Comparison of ENCODE assay signal across 11 cellular contexts in the genomic region with DNA sequence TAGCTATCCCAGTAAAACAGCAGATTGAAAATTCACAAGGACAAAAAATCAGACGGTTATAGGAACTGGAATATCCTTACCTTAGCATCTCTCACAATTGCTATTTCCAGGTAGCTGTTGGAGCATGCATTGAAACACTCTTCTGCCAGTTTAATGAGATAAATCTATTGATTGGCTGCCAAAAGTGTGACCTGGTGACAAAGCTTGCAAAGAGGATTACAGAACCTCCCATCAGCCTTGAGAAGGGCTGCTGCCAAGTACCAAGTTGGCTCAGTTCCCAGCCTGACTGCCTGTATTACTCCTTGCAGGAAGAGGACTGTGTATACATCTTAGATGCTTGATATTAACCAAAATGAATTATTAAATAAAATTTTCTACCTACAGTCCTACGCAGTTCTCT. TPM values are rescaled to one million over a fixed set of nuclear protein-coding genes. Genes with fewer than 3 reads are reported as not detected.
DNase-seq lines count a peak whose midpoint lies in the region; ATAC-seq and TF ChIP-seq lines count a peak whose summit lies in the region.
"Had no signal": no experiment of that assay in that cellular context is flagged by ENCODE, and none has a peak within 500 bp of the region (broad histone marks: within the 10 kb centered on the region; RNA-seq: fewer than 3 reads in every experiment).

No MANE protein-coding gene starts in this region.

- CTCF ChIA-PET in HEK293T (lab: Yijun Ruan, JAX): interaction anchor here (0.6 to 0.7 kb wide), 2 partner anchors 83 to 661 kb away, joined by 6 to 8 read pairs; no protein-coding TSS in a partner anchor

- peaks cover 0 to 3% of the 10 kb centered on the region in 2 donors for H3K4me1 ChIP-seq in thyroid gland

- peaks cover 10% of the 10 kb centered on the region for H3K27me3 ChIP-seq in thyroid gland

- peak; percentile 43 for DNase-seq in left cardiac atrium
- no peak for DNase-seq in Right ventricle myocardium inferior (ENCODE audit: missing footprints)
- DNase-seq in NCI-H69 (lab: John Stamatoyannopoulos, UW): peak; percentile 93
- DNase-seq in thyroid gland: peak; percentile 79 to 80
- no peak for DNase-seq in NAMALWA (ENCODE audit: low spot score)
- no peak for DNase-seq in sciatic nerve (ENCODE audit: low spot score)
- no peak for DNase-seq in HEK293T (ENCODE audit: extremely low spot score)
- DNase-seq: activated naive CD4-positive, alpha-beta T cell treated with anti-CD3 and anti-CD28 coated beads, Interleukin-2, amount 50 U/mL, for 16 hours had no signal

- H3K27ac ChIP-seq in thyroid gland: no peak overlapping the region

- no peak for TF ChIP-seq POLR2A in thyroid gland (IDR thresholded peaks at IDR 0.05)

- TF ChIP-seq CTCF in thyroid gland (IDR thresholded peaks at IDR 0.05): no peak

- intact Hi-C loops in left cardiac atrium (cut with DNase I) (no loop called here), Right ventricle myocardium inferior (cut with DNase I) (no loop called here), thyroid gland (cut with DNase I) (no loop called here), sciatic nerve (cut with DNase I) (no loop called here)

- ATAC-seq in left cardiac atrium (peak in 1 of 2 donors; percentile 46), Right ventricle myocardium inferior (no peak), esophagus mucosa (peak; percentile 42), sciatic nerve (no peak)

- POLR2A ChIA-PET in HEK293T (lab: Yijun Ruan, JAX): no interaction called here

- WGBS in thyroid gland, 2 donors: 37 to 52% methylated on average over 2 of the region's 2 CpGs

- no peaks in the 10 kb centered on the region for H3K9me3 ChIP-seq in thyroid gland

- no peak overlapping the region for H3K4me3 ChIP-seq in thyroid gland (replicated peaks in 1 of 3)

- H3K36me3 ChIP-seq in thyroid gland: no peaks in the 10 kb centered on the region

TF ChIP-seq in HEK293T, 16 proteins besides CTCF, POLR2A, EP300 and RAD21:
- TF ChIP-seq NFRKB (IDR thresholded peaks at IDR 0.05) (no peak), BHLHE40 (IDR thresholded peaks at IDR 0.05; ENCODE audit: borderline replicate concordance) (no peak), PKNOX1 (IDR thresholded peaks at IDR 0.05) (no peak), ZNF384 (IDR thresholded peaks at IDR 0.05) (no peak), FOXM1 (IDR thresholded peaks at IDR 0.05; ENCODE audit: borderline replicate concordance) (no peak), TARDBP (IDR thresholded peaks at IDR 0.05) (no peak), HDGF (IDR thresholded peaks at IDR 0.05; ENCODE audit: borderline replicate concordance) (no peak), LEF1 (IDR thresholded peaks at IDR 0.05; ENCODE audit: borderline replicate concordance) (no peak), ARNT (IDR thresholded peaks at IDR 0.05) (no peak), L3MBTL2 (conservative IDR thresholded peaks at IDR 0.05) (no peak), FOXK2 (IDR thresholded peaks at IDR 0.05) (no peak), SP1 (IDR thresholded peaks at IDR 0.05) (no peak), FOXA1 (IDR thresholded peaks at IDR 0.05) (no peak), ELF4 (IDR thresholded peaks at IDR 0.05) (no peak), CTBP1 (IDR thresholded peaks at IDR 0.05; ENCODE audit: borderline replicate concordance) (no peak), SUZ12 (IDR thresholded peaks at IDR 0.05) (no peak)

RNA-seq across cellular contexts. Expression of gene PRLHR, which starts 5.1 kb away (rescaled TPM):
- total RNA-seq in left cardiac atrium (not detected), Right ventricle myocardium inferior (not detected), esophagus mucosa (not detected), thyroid gland (not detected), sciatic nerve (not detected)
- total RNA-seq: lung microvascular endothelial cell, skeletal muscle tissue had no signal

Comparison
In these comparisons a context has a peak if more than half of its experiments do, and no peak if none do; other contexts are left out.
1. DNase-seq: peak in left cardiac atrium (single experiment), NCI-H69 (single experiment) and thyroid gland (2 of 2); none in Right ventricle myocardium inferior (single experiment), NAMALWA (single experiment), sciatic nerve (single experiment) and HEK293T (single experiment).